8 cellular contexts compared by ENCODE assay signal in genomic region chr7:14717711-14718304, GRCh38.
DNase-seq lines count a peak whose midpoint lies in the region; ATAC-seq and TF ChIP-seq lines count a peak whose summit lies in the region.

No MANE protein-coding gene starts in this region.

- H3F3A ChIP-seq in OCI-LY1 (ENCODE audit: insufficient read depth, low read length), result no peaks in the 10 kb centered on the region

- intact Hi-C loops in esophagus muscularis mucosa (cut with DNase I), result loop anchor here (2.0 kb wide), 1 partner anchor 299 kb away; no protein-coding TSS in a partner anchor

- no peaks in the 10 kb centered on the region for H3K9me3 ChIP-seq in HEK293 (ENCODE audit: control insufficient read depth, insufficient read depth, low read depth, low read length)
- no peaks in the 10 kb centered on the region for H3K9me3 ChIP-seq in OCI-LY1 (ENCODE audit: low read length)
- no peaks in the 10 kb centered on the region for H3K9me3 ChIP-seq in esophagus muscularis mucosa

- H3K9ac ChIP-seq in OCI-LY1 (ENCODE audit: low read length), result no peak overlapping the region

- H3K4me3 ChIP-seq in HEK293 (ENCODE audit: low read depth, low read length), result no peak overlapping the region
- H3K4me3 ChIP-seq in OCI-LY1 (ENCODE audit: low read depth, low read length, poor library complexity, severe bottlenecking), result no peak overlapping the region
- H3K4me3 ChIP-seq in esophagus muscularis mucosa, result no peak overlapping the region

- H3K79me2 ChIP-seq in OCI-LY1 (ENCODE audit: insufficient read depth, low read length), result no peaks in the 10 kb centered on the region

- TF ChIP-seq CTCF in AG09319 (IDR thresholded peaks at IDR 0.05; ENCODE audit: low read depth, low read length) (peak; percentile 54), HEK293 (tag by site-specific recombination; IDR thresholded peaks at IDR 0.05) (no peak), OCI-LY1 (IDR thresholded peaks at IDR 0.05; ENCODE audit: low read length) (peak; percentile 60), esophagus muscularis mucosa (IDR thresholded peaks at IDR 0.05) (peak; percentile 61 to 65 (median 63))

- no peaks in the 10 kb centered on the region for H3K9me2 ChIP-seq in OCI-LY1 (ENCODE audit: low read depth, low read length)

- ATAC-seq in GM21526 (IDR thresholded peaks at IDR 0.05; ENCODE audit: low FRiP score, unreplicated experiment), result no peak

- DNase-seq in AG09319 (ENCODE audit: extremely low read depth, low read depth), result peak; percentile 4
- no peak for DNase-seq in esophagus muscularis mucosa (ENCODE audit: extremely low spot score)
- peak; percentile 70 for DNase-seq in superior temporal gyrus (ENCODE audit: extremely low spot score)
- DNase-seq in activated CD8-positive, alpha-beta memory T cell treated with anti-CD3 and anti-CD28 coated beads, Interleukin-2, amount 50 U/mL, for 48 hours, result no peak
- no peak for DNase-seq in HUDEP-2 (lab: John Stamatoyannopoulos, UW; ENCODE audit: unreplicated experiment in 76 of 76)

- POLR2A ChIA-PET in HEK293 (lab: Yijun Ruan, JAX), result no interaction called here

- CTCF ChIA-PET in HEK293 (lab: Yijun Ruan, JAX), result interaction anchor here (0.6 to 1.7 kb wide), 7 partner anchors 10 to 304 kb away, joined by 3 to 13 read pairs (median 3); no protein-coding TSS in a partner anchor

- H3K27me3 ChIP-seq in OCI-LY1 (ENCODE audit: insufficient read depth, low read length), result no peaks in the 10 kb centered on the region
- no peaks in the 10 kb centered on the region for H3K27me3 ChIP-seq in esophagus muscularis mucosa

- TF ChIP-seq POLR2A in esophagus muscularis mucosa (IDR thresholded peaks at IDR 0.05; ENCODE audit: low read depth), result no peak

- H4K20me1 ChIP-seq in OCI-LY1 (ENCODE audit: insufficient read depth, low read length), result no peaks in the 10 kb centered on the region

- WGBS in esophagus muscularis mucosa, result 12% methylated on average over 1 of the region's 1 CpG

- H2AFZ ChIP-seq in OCI-LY1 (ENCODE audit: low read length), result no peak overlapping the region

- H3K4me1 ChIP-seq in HEK293 (ENCODE audit: control insufficient read depth, insufficient read depth, low read length) (no peaks in the 10 kb centered on the region), OCI-LY1 (ENCODE audit: insufficient read depth, low read length, severe bottlenecking) (no peaks in the 10 kb centered on the region), esophagus muscularis mucosa (peaks cover 0 to 4% (median 1%) of the 10 kb centered on the region in 4 donors)

- H3K27ac ChIP-seq in HEK293 (ENCODE audit: extremely low read depth, low read depth, low read length) (no peak overlapping the region), OCI-LY1 (ENCODE audit: low read depth, low read length, poor library complexity, severe bottlenecking) (no peak overlapping the region), esophagus muscularis mucosa (replicated peaks in 1 of 4) (no peak overlapping the region)

- no peak for TF ChIP-seq EP300 in esophagus muscularis mucosa (IDR thresholded peaks at IDR 0.05)

- H3K36me3 ChIP-seq in HEK293 (ENCODE audit: control insufficient read depth in 2 of 2, insufficient read depth in 1 of 2, low read length in 2 of 2), result no peaks in the 10 kb centered on the region
- no peaks in the 10 kb centered on the region for H3K36me3 ChIP-seq in OCI-LY1 (ENCODE audit: insufficient read depth, low read length)
- no peaks in the 10 kb centered on the region for H3K36me3 ChIP-seq in esophagus muscularis mucosa

- H3K4me2 ChIP-seq in OCI-LY1 (ENCODE audit: low read length), result no peak overlapping the region

TF ChIP-seq in HEK293, 187 proteins besides CTCF, POLR2A, EP300 and RAD21:
- no peak for TF ChIP-seq ZNF768 (tag by site-specific recombination; IDR thresholded peaks at IDR 0.05)
- TF ChIP-seq ZNF654 (tag by site-specific recombination; IDR thresholded peaks at IDR 0.05; ENCODE audit: low read depth), result peak; percentile 51

Comparison
In these comparisons a context has a peak if more than half of its experiments do, and no peak if none do; other contexts are left out.
1. DNase-seq: peak in AG09319 (single experiment) and superior temporal gyrus (single experiment); none in esophagus muscularis mucosa (single experiment), activated CD8-positive, alpha-beta memory T cell treated with anti-CD3 and anti-CD28 coated beads, Interleukin-2, amount 50 U/mL, for 48 hours (single experiment) and HUDEP-2 (0 of 76).